In genomic region chr2:203805485-203805838, GRCh38 we compare ENCODE assay signal across 17 cellular contexts.
"Had no signal": no experiment of that assay in that cellular context is flagged by ENCODE, and none has a peak within 500 bp of the region (broad histone marks: within the 10 kb centered on the region; RNA-seq: fewer than 3 reads in every experiment).

No MANE protein-coding gene starts in this region.

- DNase-seq: activated CD4-positive, alpha-beta T cell treated with anti-CD3 and anti-CD28 coated beads, Interleukin-2, amount 50 U/mL, for 48 hours; activated CD4-positive, CD25-positive, alpha-beta regulatory T cell treated with anti-CD3 and anti-CD28 coated beads, Interleukin-2, amount 50 U/mL, for 72 hours; activated effector memory CD4-positive, alpha-beta T cell treated with Interleukin-2 at 50 U/mL for 16 hours; activated T-cell treated with anti-CD3 and anti-CD28 coated beads, Interleukin-2, amount 50 U/mL, for 24 hours; aorta; gastrocnemius medialis; heart right ventricle; lower lobe of right lung; midbrain; retina; stimulated activated CD4-positive, alpha-beta T cell treated with anti-CD3 and anti-CD28 coated beads, Interleukin-15, amount 100 ng/mL, for 24 hours; stimulated activated CD4-positive, alpha-beta T cell treated with anti-CD3 and anti-CD28 coated beads, Interleukin-4, amount 100 ng/mL, for 1 hour; stimulated activated naive B cell treated with anti-CD40 and anti-IgM and Interleukin-4, amounts not matched to agents 10 μg/mL and 1 μg/mL and 100 μg/mL, for 72 hours; substantia nigra; T1000; transverse colon had no signal

- H3K27ac Mint-ChIP-seq: stimulated activated naive B cell treated with anti-CD40 and anti-IgM and Interleukin-4, amounts not matched to agents 10 μg/mL and 1 μg/mL and 100 μg/mL, for 72 hours had no signal

- H3K4me3 ChIP-seq: gastrocnemius medialis, heart right ventricle, lower lobe of right lung, transverse colon had no signal

- ATAC-seq: gastrocnemius medialis; stimulated activated naive B cell treated with anti-CD40 and anti-IgM and Interleukin-4, amounts not matched to agents 10 μg/mL and 1 μg/mL and 100 μg/mL, for 72 hours had no signal

- H3K27me3 Mint-ChIP-seq: activated T-cell treated with anti-CD3 and anti-CD28 coated beads, Interleukin-2, amount 50 U/mL, for 24 hours had no signal

- H3K36me3 ChIP-seq: gastrocnemius medialis, heart right ventricle, lower lobe of right lung, neutrophil, transverse colon had no signal

- H3K27me3 ChIP-seq: gastrocnemius medialis, heart right ventricle, neutrophil, transverse colon had no signal

- H3K4me3 Mint-ChIP-seq: stimulated activated naive B cell treated with anti-CD40 and anti-IgM and Interleukin-4, amounts not matched to agents 10 μg/mL and 1 μg/mL and 100 μg/mL, for 72 hours had no signal

- H3K27ac ChIP-seq: gastrocnemius medialis, lower lobe of right lung, neutrophil, transverse colon had no signal

- H3K9me3 ChIP-seq: neutrophil had no signal
